11 cellular contexts compared by ENCODE assay signal in genomic region chr11:75428989-75429640, GRCh38. TPM values are rescaled to one million over a fixed set of nuclear protein-coding genes. Genes with fewer than 3 reads are reported as not detected.
A peak's percentile ranks its signal among the peaks of the same experiment; 100 is the strongest.
DNase-seq lines count a peak whose midpoint lies in the region; ATAC-seq and TF ChIP-seq lines count a peak whose summit lies in the region.
"Had no signal": no experiment of that assay in that cellular context is flagged by ENCODE, and none has a peak within 500 bp of the region (broad histone marks: within the 10 kb centered on the region; RNA-seq: fewer than 3 reads in every experiment).

No MANE protein-coding gene starts in this region.

- WGBS in mesendoderm (ENCODE audit: extremely low coverage, insufficient coverage, low lambda C conversion rate): no CpG with 5 or more reads among the region's 16 CpGs

- H4K5ac ChIP-seq in mesendoderm (ENCODE audit: low read length): no peak overlapping the region

- peaks cover 41% of the 10 kb centered on the region for H3K27me3 Mint-ChIP-seq in activated CD8-positive, alpha-beta T cell treated with anti-CD3 and anti-CD28 coated beads for 36 hours
- peaks cover 57% of the 10 kb centered on the region for H3K27me3 Mint-ChIP-seq in type B pancreatic cell

- CTCF ChIA-PET in activated CD8-positive, alpha-beta T cell treated with anti-CD3 and anti-CD28 coated beads for 36 hours (lab: Charles Lee): interaction anchor here (1.2 to 2.5 kb wide), 5 partner anchors 28 to 149 kb away, joined by 3 to 9 read pairs (median 5); no protein-coding TSS in a partner anchor

- H3K36me3 ChIP-seq in left ventricle myocardium inferior: no peaks in the 10 kb centered on the region
- H3K36me3 ChIP-seq in mesendoderm (ENCODE audit: control insufficient read depth, insufficient read depth, low read length): no peaks in the 10 kb centered on the region
- H3K36me3 ChIP-seq: prostate gland had no signal

- peaks cover 49% of the 10 kb centered on the region for H3K27me3 ChIP-seq in left ventricle myocardium inferior (ENCODE audit: low read depth)
- H3K27me3 ChIP-seq in mesendoderm (ENCODE audit: insufficient read depth, low read length, poor library complexity): peaks cover 31% of the 10 kb centered on the region

- DNase-seq in left ventricle myocardium inferior (no peak), cardiac septum (ENCODE audit: low spot score) (no peak), mesendoderm (no peak), type B pancreatic cell (ENCODE audit: extremely low spot score, unreplicated experiment) (no peak), nucleus accumbens (lab: John Stamatoyannopoulos, UW) (no peak), GOT3 (lab: John Stamatoyannopoulos, UW) (no peak)
- DNase-seq in activated CD8-positive, alpha-beta T cell treated with anti-CD3 and anti-CD28 coated beads for 36 hours: no peak
- DNase-seq: kidney glomerular epithelial cell, NCI-H1694 treated with DMSO at 0.1 percent for 48 hours had no signal

- H3K9me3 ChIP-seq in left ventricle myocardium inferior (replicated peaks): peaks cover 5% of the 10 kb centered on the region
- H3K9me3 ChIP-seq: prostate gland had no signal

- peaks cover 3% of the 10 kb centered on the region for H3K36me3 Mint-ChIP-seq in activated CD8-positive, alpha-beta T cell treated with anti-CD3 and anti-CD28 coated beads for 36 hours (ENCODE audit: low read depth)
- peaks cover 14% of the 10 kb centered on the region for H3K36me3 Mint-ChIP-seq in type B pancreatic cell

- no peak overlapping the region for H2AK5ac ChIP-seq in mesendoderm (ENCODE audit: low read length)

- POLR2A ChIA-PET in activated CD8-positive, alpha-beta T cell treated with anti-CD3 and anti-CD28 coated beads for 36 hours (lab: Charles Lee): interaction anchor here (1.0 to 2.4 kb wide), 7 partner anchors 12 to 48 kb away, joined by 3 to 10 read pairs (median 4); partner anchors contain the start of gene RPS3

- H3K27ac ChIP-seq in left ventricle myocardium inferior (replicated peaks): no peak overlapping the region
- H3K27ac ChIP-seq in mesendoderm (ENCODE audit: low read depth, low read length): no peak overlapping the region
- H3K27ac ChIP-seq: prostate gland had no signal

- no peak overlapping the region for H3K4me2 ChIP-seq in mesendoderm (ENCODE audit: low read length)

- H3K4me1 ChIP-seq in left ventricle myocardium inferior: peaks cover 39% of the 10 kb centered on the region
- peaks cover 5% of the 10 kb centered on the region for H3K4me1 ChIP-seq in mesendoderm (ENCODE audit: control insufficient read depth, low read depth, low read length)

- H3K4me3 ChIP-seq in left ventricle myocardium inferior (peak overlapping the region; percentile 71), mesendoderm (ENCODE audit: low read length) (peak overlapping the region; percentile 7)

- peaks cover 13% of the 10 kb centered on the region for H3K4me1 Mint-ChIP-seq in activated CD8-positive, alpha-beta T cell treated with anti-CD3 and anti-CD28 coated beads for 36 hours (ENCODE audit: low read depth)
- peaks cover 14% of the 10 kb centered on the region for H3K4me1 Mint-ChIP-seq in type B pancreatic cell (ENCODE audit: unreplicated experiment)

- no peak overlapping the region for H3K18ac ChIP-seq in mesendoderm (ENCODE audit: low read length)

- no peaks in the 10 kb centered on the region for H3K79me2 ChIP-seq in mesendoderm (ENCODE audit: control insufficient read depth, insufficient read depth, low read length)

- ATAC-seq in activated CD8-positive, alpha-beta T cell treated with anti-CD3 and anti-CD28 coated beads for 36 hours: no peak
- ATAC-seq in HG02642 (IDR thresholded peaks at IDR 0.05; ENCODE audit: poor library complexity, unreplicated experiment): no peak

- TF ChIP-seq CTCF in left ventricle myocardium inferior (IDR thresholded peaks at IDR 0.05; ENCODE audit: borderline replicate concordance) (no peak), type B pancreatic cell (conservative IDR thresholded peaks at IDR 0.05) (no peak)
- TF ChIP-seq CTCF in activated CD8-positive, alpha-beta T cell treated with anti-CD3 and anti-CD28 coated beads for 36 hours (IDR thresholded peaks at IDR 0.05): no peak

- peak overlapping the region; percentile 57 for H3K4me3 Mint-ChIP-seq in activated CD8-positive, alpha-beta T cell treated with anti-CD3 and anti-CD28 coated beads for 36 hours
- peak overlapping the region; percentile 80 for H3K4me3 Mint-ChIP-seq in type B pancreatic cell

- no peak overlapping the region for H3K9ac ChIP-seq in mesendoderm (ENCODE audit: low read length)

- H2BK5ac ChIP-seq in mesendoderm (ENCODE audit: low read length): no peak overlapping the region

- H3K9me3 Mint-ChIP-seq in activated CD8-positive, alpha-beta T cell treated with anti-CD3 and anti-CD28 coated beads for 36 hours: peaks cover 6% of the 10 kb centered on the region
- H3K9me3 Mint-ChIP-seq in type B pancreatic cell: peaks cover 7% of the 10 kb centered on the region

- H2BK120ac ChIP-seq in mesendoderm (ENCODE audit: low read depth, low read length): no peak overlapping the region

- intact Hi-C loops in left ventricle myocardium inferior (cut with micrococcal nuclease) (no loop called here), cardiac septum (cut with DNase I) (no loop called here)
- intact Hi-C loops in activated CD8-positive, alpha-beta T cell treated with anti-CD3 and anti-CD28 coated beads for 36 hours (cut with micrococcal nuclease): no loop called here

- no peak overlapping the region for H2BK15ac ChIP-seq in mesendoderm (replicated peaks; ENCODE audit: low read depth)

- H3K56ac ChIP-seq in mesendoderm (ENCODE audit: low read length): no peak overlapping the region

- H3K4ac ChIP-seq in mesendoderm (ENCODE audit: low read depth, low read length): no peak overlapping the region

- peak overlapping the region; percentile 72 for H3K27ac Mint-ChIP-seq in activated CD8-positive, alpha-beta T cell treated with anti-CD3 and anti-CD28 coated beads for 36 hours
- H3K27ac Mint-ChIP-seq in type B pancreatic cell: peak overlapping the region; percentile 65

- H3K23ac ChIP-seq in mesendoderm (ENCODE audit: low read length): no peak overlapping the region

- no peak overlapping the region for H4K8ac ChIP-seq in mesendoderm (ENCODE audit: low read depth, low read length)

- H3K79me1 ChIP-seq in mesendoderm (ENCODE audit: low read length): no peaks in the 10 kb centered on the region

RNA-seq across cellular contexts. Expression of gene KLHL35, which starts 3.9 kb away (rescaled TPM):
- total RNA-seq in left ventricle myocardium inferior (0.74 TPM), cardiac septum (0.75 TPM), type B pancreatic cell (ENCODE audit: low replicate concordance) (0.67 and 1.6 TPM in 2 replicates)
- total RNA-seq in activated CD8-positive, alpha-beta T cell treated with anti-CD3 and anti-CD28 coated beads for 36 hours: under 1 TPM; 0.16 to 0.77 TPM
- polyA plus RNA-seq in mesendoderm (2013, experiment 1 of 2): 0.13 TPM
- 0.22 TPM for polyA plus RNA-seq in mesendoderm (2013, experiment 2 of 2)

RNA-seq across cellular contexts. Expression of gene RPS3, which starts 29.8 kb away (rescaled TPM):
- total RNA-seq in left ventricle myocardium inferior (864 TPM), cardiac septum (717 TPM), type B pancreatic cell (ENCODE audit: low replicate concordance) (3,170 and 3,442 TPM in 2 replicates)
- 1,000 to 10,000 TPM; 4,906 to 4,954 TPM for total RNA-seq in activated CD8-positive, alpha-beta T cell treated with anti-CD3 and anti-CD28 coated beads for 36 hours
- 6,635 TPM for polyA plus RNA-seq in mesendoderm (2013, experiment 1 of 2)
- polyA plus RNA-seq in mesendoderm (2013, experiment 2 of 2): 6,755 TPM
